ENCODE assay signal across 16 cellular contexts in genomic region chr2:239109041-239109915, GRCh38.
DNase-seq lines count a peak whose midpoint lies in the region; ATAC-seq and TF ChIP-seq lines count a peak whose summit lies in the region.
"Had no signal": no experiment of that assay in that cellular context is flagged by ENCODE, and none has a peak within 500 bp of the region (broad histone marks: within the 10 kb centered on the region; RNA-seq: fewer than 3 reads in every experiment).

No MANE protein-coding gene starts in this region.

- no peak overlapping the region for H2AFZ ChIP-seq in mammary epithelial cell (ENCODE audit: low read depth, low read length)
- no peak overlapping the region for H2AFZ ChIP-seq in mesenchymal stem cell (ENCODE audit: low read depth, low read length)

- H4K20me1 ChIP-seq in BLaER1 (peaks cover 45% of the 10 kb centered on the region), mammary epithelial cell (ENCODE audit: insufficient read depth, low read length) (no peaks in the 10 kb centered on the region)

- H3K27ac ChIP-seq in BLaER1 (no peak overlapping the region), mammary epithelial cell (ENCODE audit: insufficient read depth, low read depth, low read length) (no peak overlapping the region), mesenchymal stem cell (ENCODE audit: low read length, poor library complexity, severe bottlenecking) (no peak overlapping the region)

- H3K79me1 ChIP-seq in mesenchymal stem cell (replicated peaks; ENCODE audit: low read length, poor library complexity, severe bottlenecking): peaks cover 3% of the 10 kb centered on the region

- dilution Hi-C loops in mammary epithelial cell (cut with HindIII; ENCODE audit: low sequenced_read_pairs): no loop called here

- H2BK15ac ChIP-seq in mesenchymal stem cell (ENCODE audit: low read depth, poor library complexity, severe bottlenecking): no peak overlapping the region

- intact Hi-C loops in mammary epithelial cell (cut with micrococcal nuclease): loop anchor here (5.0 kb wide), 1 partner anchor 752 kb away; no protein-coding TSS in a partner anchor

- no peak overlapping the region for H3K4ac ChIP-seq in mesenchymal stem cell (ENCODE audit: low read depth in 1 of 2, low read length in 2 of 2)

- H3K36me3 ChIP-seq in BLaER1: peaks cover 68% of the 10 kb centered on the region
- no peaks in the 10 kb centered on the region for H3K36me3 ChIP-seq in mammary epithelial cell (ENCODE audit: insufficient read depth, low read length)
- peaks cover 32 to 59% of the 10 kb centered on the region in 2 experiments for H3K36me3 ChIP-seq in mesenchymal stem cell (ENCODE audit: control insufficient read depth in 1 of 2, insufficient read depth in 2 of 2, low read depth in 1 of 2, low read length in 2 of 2)

- H3K27me3 ChIP-seq in BLaER1: no peaks in the 10 kb centered on the region
- H3K27me3 ChIP-seq in mammary epithelial cell (ENCODE audit: insufficient read depth, low read length): no peaks in the 10 kb centered on the region
- no peaks in the 10 kb centered on the region for H3K27me3 ChIP-seq in mesenchymal stem cell (ENCODE audit: control insufficient read depth in 1 of 2, insufficient read depth in 1 of 2, low read length in 2 of 2)

- peak; percentile 41 for DNase-seq in NCI-H1417 treated with DMSO at 0.1 percent for 48 hours (lab: John Stamatoyannopoulos, UW)
- DNase-seq in mammary epithelial cell: peak; percentile 44
- peak; percentile 2 for DNase-seq in mesenchymal stem cell
- no peak for DNase-seq in NCI-H2227 treated with DMSO at 0.1 percent for 48 hours (lab: John Stamatoyannopoulos, UW)
- DNase-seq: activated CD8-positive, alpha-beta T cell treated with anti-CD3 and anti-CD28 coated beads for 36 hours; activated naive CD8-positive, alpha-beta T cell treated with anti-CD3 and anti-CD28 coated beads, Interleukin-2, amount 10 ng/mL, durations not matched to agents 7 days and 5 days; H9; Karpas-422; NK-92 treated with Interleukin-12 subunit alpha and Interleukin-12 subunit beta, amount 100 ng/mL, for 24 hours; stimulated activated naive B cell treated with anti-CD40 and anti-IgM and Interleukin-4, amounts not matched to agents 10 μg/mL and 1 μg/mL and 100 μg/mL, for 72 hours; T-cell had no signal

- no peaks in the 10 kb centered on the region for H3K9me3 ChIP-seq in BLaER1
- H3K9me3 ChIP-seq in mammary epithelial cell (replicated peaks; ENCODE audit: insufficient read depth, low read length): no peaks in the 10 kb centered on the region
- no peaks in the 10 kb centered on the region for H3K9me3 ChIP-seq in mesenchymal stem cell (ENCODE audit: control insufficient read depth, low read length)

- H2BK5ac ChIP-seq in mesenchymal stem cell (ENCODE audit: low read depth, low read length, poor library complexity, severe bottlenecking): no peak overlapping the region

- in situ Hi-C loops in mammary epithelial cell (cut with MboI; ENCODE audit: low sequenced_read_pairs in 2 of 2): no loop called here

- no peak overlapping the region for H3K4me3 ChIP-seq in BLaER1
- H3K4me3 ChIP-seq in mammary epithelial cell (replicated peaks in 1 of 3; ENCODE audit: insufficient read depth in 1 of 3, low read depth in 2 of 3, low read length in 3 of 3): no peak overlapping the region
- no peak overlapping the region for H3K4me3 ChIP-seq in mesenchymal stem cell (ENCODE audit: insufficient read depth in 1 of 2, low read depth in 1 of 2, low read length in 2 of 2)

- CTCF ChIA-PET in mammary epithelial cell (lab: Charles Lee; ENCODE audit: low non-redundant PET): no interaction called here

- H3K23ac ChIP-seq in mesenchymal stem cell (ENCODE audit: low read length in 2 of 2): no peak overlapping the region

- 87% methylated on average over 15 of the region's 19 CpGs for whole genome bisulfite sequencing in mammary epithelial cell (ENCODE audit: low coverage, missing lambda C conversion rate)
- WGBS in mesenchymal stem cell: 98% methylated on average over 19 of the region's 19 CpGs

- no peak overlapping the region for H2BK120ac ChIP-seq in mesenchymal stem cell (ENCODE audit: low read depth, low read length)

- no peak overlapping the region for H2AK5ac ChIP-seq in mesenchymal stem cell (ENCODE audit: low read length, severe bottlenecking)

- H3K4me1 ChIP-seq in BLaER1 (peaks cover 80% of the 10 kb centered on the region), mammary epithelial cell (ENCODE audit: insufficient read depth, low read length) (peaks cover 4% of the 10 kb centered on the region), mesenchymal stem cell (ENCODE audit: control insufficient read depth, insufficient read depth, low read depth, low read length) (peaks cover 45% of the 10 kb centered on the region)

- no peaks in the 10 kb centered on the region for H3K79me2 ChIP-seq in mammary epithelial cell (ENCODE audit: insufficient read depth, low read length)

- no peak overlapping the region for H2BK12ac ChIP-seq in mesenchymal stem cell (ENCODE audit: low read length in 2 of 2)

- no peak overlapping the region for H3K18ac ChIP-seq in mesenchymal stem cell (ENCODE audit: low read depth in 1 of 2, low read length in 2 of 2)

- H3K14ac ChIP-seq in mesenchymal stem cell (ENCODE audit: low read length in 2 of 2): no peak overlapping the region

- H3K9ac ChIP-seq in BLaER1: peak overlapping the region; percentile 53; the same call in 1 of the 2 replicates
- no peak overlapping the region for H3K9ac ChIP-seq in mammary epithelial cell (ENCODE audit: insufficient read depth, low read length)
- H3K9ac ChIP-seq in mesenchymal stem cell (ENCODE audit: low read length): no peak overlapping the region

- no TSS peak for BruUV-seq in mammary epithelial cell (replicated peaks; lab: Mats Ljungman, UMichigan)

- no peak overlapping the region for H4K91ac ChIP-seq in mesenchymal stem cell (ENCODE audit: low read length)

- no peak for TF ChIP-seq CTCF in mammary epithelial cell (conservative IDR thresholded peaks at IDR 0.05 in 1 of 2, IDR thresholded peaks at IDR 0.05 in 1 of 2; ENCODE audit: extremely low read depth in 1 of 2, insufficient read depth in 1 of 2, low read depth in 1 of 2, low read length in 2 of 2)

- H4K8ac ChIP-seq in mesenchymal stem cell (ENCODE audit: low read length): no peak overlapping the region

- ATAC-seq in GM21526 (IDR thresholded peaks at IDR 0.05; ENCODE audit: low FRiP score, unreplicated experiment): no peak
- ATAC-seq in GM19463 (IDR thresholded peaks at IDR 0.05; ENCODE audit: unreplicated experiment): no peak
- ATAC-seq in HG03457 (IDR thresholded peaks at IDR 0.05; ENCODE audit: unreplicated experiment): no peak
- ATAC-seq: activated CD8-positive, alpha-beta T cell treated with anti-CD3 and anti-CD28 coated beads for 36 hours; natural killer cell treated with Interleukin-12 subunit alpha and Interleukin-12 subunit beta and Interleukin-15 and Interleukin-18, amount 100 ng/mL, for 72 hours; stimulated activated naive B cell treated with anti-CD40 and anti-IgM and Interleukin-4, amounts not matched to agents 10 μg/mL and 1 μg/mL and 100 μg/mL, for 72 hours; T-cell had no signal

- H3K4me2 ChIP-seq in BLaER1 (peak overlapping the region; percentile 95), mammary epithelial cell (ENCODE audit: insufficient read depth, low read depth, low read length) (no peak overlapping the region), mesenchymal stem cell (ENCODE audit: low read length, poor library complexity, severe bottlenecking) (no peak overlapping the region)
